ENCODE assay signal across 8 cellular contexts in genomic region chr11:10792385-10793068, GRCh38. TPM values are rescaled to one million over a fixed set of nuclear protein-coding genes. Genes with fewer than 3 reads are reported as not detected.
DNase-seq lines count a peak whose midpoint lies in the region; ATAC-seq and TF ChIP-seq lines count a peak whose summit lies in the region.

No MANE protein-coding gene starts in this region.

- no peak overlapping the region for H3K27ac Mint-ChIP-seq in endothelial cell (ENCODE audit: unreplicated experiment)

- DNase-seq in CD1c-positive myeloid dendritic cell (ENCODE audit: extremely low spot score) = peak; percentile 93
- DNase-seq in NK-92 treated with Interleukin-12 subunit alpha and Interleukin-12 subunit beta, amount 100 ng/mL, for 24 hours (lab: John Stamatoyannopoulos, UW) = peak; percentile 74
- DNase-seq in activated CD8-positive, alpha-beta memory T cell treated with anti-CD3 and anti-CD28 coated beads for 4 hours (ENCODE audit: low read depth in 2 of 2) = peak; percentile 61 to 62
- peak; percentile 98 for DNase-seq in endothelial cell (ENCODE audit: low spot score)
- DNase-seq in mucosa of gallbladder (ENCODE audit: low spot score) = peak; percentile 81
- DNase-seq in stimulated activated CD8-positive, alpha-beta memory T cell treated with anti-CD3 and anti-CD28 coated beads, Interleukin-7, amount 100 ng/mL, for 1 hour (ENCODE audit: low read depth in 2 of 2) = peak; percentile 61 to 79

- peaks cover 28% of the 10 kb centered on the region for H3K4me1 Mint-ChIP-seq in endothelial cell (ENCODE audit: unreplicated experiment)

- TF ChIP-seq CTCF in endothelial cell (IDR thresholded peaks at IDR 0.05; ENCODE audit: unreplicated experiment) = peak; percentile 92

- peaks cover 11% of the 10 kb centered on the region for H3K36me3 Mint-ChIP-seq in endothelial cell (ENCODE audit: low read depth, unreplicated experiment)

- H3K9me3 Mint-ChIP-seq in endothelial cell (ENCODE audit: unreplicated experiment) = no peaks in the 10 kb centered on the region

- ATAC-seq in GM19351 (IDR thresholded peaks at IDR 0.05; ENCODE audit: unreplicated experiment) = peak; percentile 94
- peak; percentile 88 for ATAC-seq in HG03460 (IDR thresholded peaks at IDR 0.05; ENCODE audit: unreplicated experiment)

- H3K27me3 Mint-ChIP-seq in endothelial cell (ENCODE audit: unreplicated experiment) = peaks cover 3% of the 10 kb centered on the region

- H3K4me3 Mint-ChIP-seq in endothelial cell (ENCODE audit: unreplicated experiment) = peak overlapping the region; percentile 3

RNA-seq across cellular contexts. Expression of gene EIF4G2, which starts 16.2 kb away (rescaled TPM):
- 1,184 TPM for total RNA-seq in endothelial cell (ENCODE audit: unreplicated experiment)
- 1,058 TPM for total RNA-seq in mucosa of gallbladder

RNA-seq across cellular contexts. Expression of gene CTR9, which starts 41.5 kb away (rescaled TPM):
- 43.5 TPM for total RNA-seq in endothelial cell (ENCODE audit: unreplicated experiment)
- 32.2 TPM for total RNA-seq in mucosa of gallbladder

Comparison
In these comparisons a context has a peak if more than half of its experiments do, and no peak if none do; other contexts are left out.
1. Peak in every context shown above with its lines: DNase-seq and ATAC-seq.